8 cellular contexts compared by ENCODE assay signal in genomic region chr14:31207746-31208545, GRCh38. TPM values are rescaled to one million over a fixed set of nuclear protein-coding genes. Genes with fewer than 3 reads are reported as not detected.
A peak's percentile ranks its signal among the peaks of the same experiment; 100 is the strongest.
DNase-seq lines count a peak whose midpoint lies in the region; ATAC-seq and TF ChIP-seq lines count a peak whose summit lies in the region.

HECTD1 (minus strand) TSS chr14:31207793; CDS start chr14:31205936, 1,857 bp downstream.

- peaks cover 8% of the 10 kb centered on the region for H4K20me1 ChIP-seq in IMR-90 (ENCODE audit: insufficient read depth, low read length)
- H4K20me1 ChIP-seq in PC-3 (ENCODE audit: low read length): peaks cover 19% of the 10 kb centered on the region

- peak within 1 kb of the TSS; percentile 33; the same call in 1 of the 2 replicates for H2AK5ac ChIP-seq in IMR-90 (ENCODE audit: low read depth, low read length)

- H3K27me3 ChIP-seq in IMR-90 (ENCODE audit: control insufficient read depth, insufficient read depth, low read length) (no peaks in the 10 kb centered on the region), PC-3 (ENCODE audit: low read length) (no peaks in the 10 kb centered on the region), esophagus (ENCODE audit: control insufficient read depth in 1 of 2, insufficient read depth in 2 of 2, low read length in 2 of 2) (no peaks in the 10 kb centered on the region), muscle layer of duodenum (ENCODE audit: low read depth, low read length) (no peaks in the 10 kb centered on the region)

- no peaks in the 10 kb centered on the region for H3K9me2 ChIP-seq in PC-3 (replicated peaks; ENCODE audit: low read length)

- POLR2A ChIA-PET in IMR-90 (lab: Charles Lee; ENCODE audit: unreplicated experiment) (interaction anchor here (0.5 to 0.8 kb wide), 4 partner anchors 13 to 526 kb away, joined by 3 to 6 read pairs (median 4); no protein-coding TSS in a partner anchor), PC-3 (lab: Charles Lee; ENCODE audit: unreplicated experiment) (interaction anchor here (0.6 to 1.4 kb wide), 9 partner anchors 21 to 692 kb away, joined by 3 to 6 read pairs (median 3); no protein-coding TSS in a partner anchor)

- peak; percentile 67 for ATAC-seq in GM21529 (IDR thresholded peaks at IDR 0.05; ENCODE audit: unreplicated experiment)
- peak; percentile 95 for ATAC-seq in IMR-90 (ENCODE audit: low read depth)
- ATAC-seq in PC-3: peak; percentile 81

- peaks cover 2% of the 10 kb centered on the region; the same call in 1 of the 2 replicates for H3K4me1 ChIP-seq in IMR-90 (ENCODE audit: control insufficient read depth, insufficient read depth, low read length)
- peaks cover 17% of the 10 kb centered on the region for H3K4me1 ChIP-seq in PC-3 (ENCODE audit: insufficient read depth, low read length)
- no peaks in the 10 kb centered on the region for H3K4me1 ChIP-seq in esophagus (ENCODE audit: control insufficient read depth in 2 of 2, insufficient read depth in 2 of 2, low read length in 1 of 2)
- peaks cover 0 to 10% of the 10 kb centered on the region in 2 donors for H3K4me1 ChIP-seq in muscle layer of duodenum (ENCODE audit: control insufficient read depth in 1 of 2, insufficient read depth in 2 of 2, low read length in 2 of 2)

- DNase-seq in DMS53 (lab: John Stamatoyannopoulos, UW): peak; percentile 91
- DNase-seq in IMR-90: peak; percentile 84
- peak; percentile 93 for DNase-seq in PC-3
- peak; percentile 89 for DNase-seq in activated T-cell treated with anti-CD3 and anti-CD28 coated beads for 48 hours (ENCODE audit: low read depth)
- DNase-seq in stimulated activated CD8-positive, alpha-beta memory T cell treated with anti-CD3 and anti-CD28 coated beads, Interleukin-7, amount 100 ng/mL, for 4 hours (ENCODE audit: low read depth in 2 of 2): peak; percentile 77 to 85

- H2BK120ac ChIP-seq in IMR-90 (ENCODE audit: low read depth, low read length): peak within 1 kb of the TSS; percentile 96

- H2BK20ac ChIP-seq in IMR-90 (ENCODE audit: low read depth, low read length): peak within 1 kb of the TSS; percentile 60

- H4K91ac ChIP-seq in IMR-90 (ENCODE audit: insufficient read depth, low read depth, low read length): peak within 1 kb of the TSS; percentile 98

- peak within 1 kb of the TSS; percentile 93 for H3K9ac ChIP-seq in IMR-90 (ENCODE audit: low read depth, low read length)
- H3K9ac ChIP-seq in PC-3 (ENCODE audit: low read length): peak within 1 kb of the TSS; percentile 99

- TF ChIP-seq POLR2A in IMR-90 (IDR thresholded peaks at IDR 0.05; ENCODE audit: low read depth, low read length): peak; percentile 45; the same call in 1 of the 2 replicates

- in situ Hi-C loops in IMR-90 (cut with MboI; ENCODE audit: low sequenced_read_pairs): no loop called here

- WGBS in IMR-90 (ENCODE audit: extremely low coverage in 2 of 2, insufficient read length in 1 of 2), 2 experiments: 0% methylated on average over 41 of the region's 79 CpGs; no CpG with 5 or more reads in 1 of the 2 experiments
- 0% methylated on average over 48 to 79 of the region's 79 CpGs for whole genome bisulfite sequencing in esophagus, 2 donors

- H3K56ac ChIP-seq in IMR-90 (ENCODE audit: extremely low read depth, insufficient read depth, low read length): peak within 1 kb of the TSS; percentile 88

- H2AFZ ChIP-seq in IMR-90 (replicated peaks; ENCODE audit: low read length, poor library complexity) (peak within 1 kb of the TSS; percentile 97), PC-3 (ENCODE audit: low read length) (peak within 1 kb of the TSS; percentile 80)

- peak within 1 kb of the TSS; percentile 75; the same call in 2 of the 3 replicates for H2BK15ac ChIP-seq in IMR-90 (ENCODE audit: low read depth, low read length)

- H3F3A ChIP-seq in PC-3 (ENCODE audit: low read length, unreplicated experiment): no peaks in the 10 kb centered on the region

- CTCF ChIA-PET in IMR-90 (lab: Yijun Ruan, JAX): interaction anchor here (0.6 to 1.4 kb wide), 10 partner anchors 12 to 135 kb away, joined by 3 to 5 read pairs (median 3); no protein-coding TSS in a partner anchor
- CTCF ChIA-PET in PC-3 (lab: Charles Lee): interaction anchor here (0.7 to 1.6 kb wide), 9 partner anchors 11 to 241 kb away, joined by 3 to 8 read pairs (median 5); no protein-coding TSS in a partner anchor

- intact Hi-C loops in IMR-90 (cut with micrococcal nuclease) (loop anchor here (1.0 to 10.0 kb wide), 5 partner anchors 54 to 223 kb away; no protein-coding TSS in a partner anchor), PC-3 (cut with micrococcal nuclease) (loop anchor here (1.0 to 10.0 kb wide), 5 partner anchors 20 to 247 kb away; partner anchors contain the start of gene DTD2)

- peak within 1 kb of the TSS; percentile 82 to 95 for H4K8ac ChIP-seq in IMR-90 (ENCODE audit: low read depth in 2 of 2, low read length in 2 of 2)

- H2AK9ac ChIP-seq in IMR-90 (replicated peaks; ENCODE audit: low read depth, low read length, poor library complexity): peak within 1 kb of the TSS; percentile 99

- peak within 1 kb of the TSS; percentile 87 for H3K4me3 ChIP-seq in IMR-90 (ENCODE audit: insufficient read depth, low read depth, low read length)
- peak within 1 kb of the TSS; percentile 75 for H3K4me3 ChIP-seq in PC-3 (ENCODE audit: low read length)
- peak within 1 kb of the TSS; percentile 88 to 99 for H3K4me3 ChIP-seq in esophagus (ENCODE audit: low read depth in 1 of 2, low read length in 2 of 2)
- H3K4me3 ChIP-seq in muscle layer of duodenum (ENCODE audit: low read depth in 1 of 2, low read length in 2 of 2): peak within 1 kb of the TSS; percentile 79 to 91

- H2BK5ac ChIP-seq in IMR-90 (ENCODE audit: low read depth, low read length, poor library complexity, severe bottlenecking): peak within 1 kb of the TSS; percentile 98

- H3K9me3 ChIP-seq in IMR-90 (ENCODE audit: control insufficient read depth, insufficient read depth, low read length) (no peaks in the 10 kb centered on the region), PC-3 (ENCODE audit: low read length) (no peaks in the 10 kb centered on the region), esophagus (ENCODE audit: control insufficient read depth in 2 of 2, insufficient read depth in 1 of 2, low read depth in 1 of 2, low read length in 1 of 2) (no peaks in the 10 kb centered on the region), muscle layer of duodenum (ENCODE audit: control insufficient read depth in 1 of 2, low read length in 2 of 2) (no peaks in the 10 kb centered on the region)

- H3K79me1 ChIP-seq in IMR-90 (ENCODE audit: low read depth in 1 of 2, low read length in 2 of 2): peaks cover 2 to 15% of the 10 kb centered on the region in 2 experiments; a peak in 2 of 4 replicates

- peak within 1 kb of the TSS; percentile 96 for H3K4me2 ChIP-seq in IMR-90 (ENCODE audit: low read depth, low read length)
- H3K4me2 ChIP-seq in PC-3 (ENCODE audit: low read length): peak within 1 kb of the TSS; percentile 91

- H3K9me1 ChIP-seq in IMR-90 (ENCODE audit: insufficient read depth, low read length): peaks cover 8% of the 10 kb centered on the region; the same call in 1 of the 2 replicates

- peak within 1 kb of the TSS; percentile 88 for H3K18ac ChIP-seq in IMR-90 (ENCODE audit: low read depth, low read length)

- H3K79me2 ChIP-seq in PC-3 (ENCODE audit: low read length): peaks cover 46% of the 10 kb centered on the region

- peak within 1 kb of the TSS; percentile 98 for H3K27ac ChIP-seq in IMR-90 (ENCODE audit: insufficient read depth, low read length)
- H3K27ac ChIP-seq in PC-3 (ENCODE audit: low read length): peak within 1 kb of the TSS; percentile 93
- H3K27ac ChIP-seq in esophagus (ENCODE audit: low read depth in 2 of 2, low read length in 1 of 2): peak within 1 kb of the TSS; percentile 99 to 100
- H3K27ac ChIP-seq in muscle layer of duodenum (ENCODE audit: low read length): peak within 1 kb of the TSS; percentile 98

- dilution Hi-C loops in IMR-90 (cut with HindIII; ENCODE audit: low sequenced_read_pairs, unreplicated experiment): no loop called here

- peak; percentile 69 for TF ChIP-seq RAD21 in IMR-90 (IDR thresholded peaks at IDR 0.05; ENCODE audit: low read length)

- peak within 1 kb of the TSS; percentile 98 for H4K5ac ChIP-seq in IMR-90 (ENCODE audit: low read depth, low read length)

- H3K14ac ChIP-seq in IMR-90 (replicated peaks; ENCODE audit: low read depth, low read length): peak within 1 kb of the TSS; percentile 87

- TF ChIP-seq CTCF in IMR-90 (conservative IDR thresholded peaks at IDR 0.05; ENCODE audit: low read depth, low read length): peak; percentile 96
- peak; percentile 71 for TF ChIP-seq CTCF in PC-3 (conservative IDR thresholded peaks at IDR 0.05; ENCODE audit: low read depth, low read length)

- peak within 1 kb of the TSS; percentile 93 for H3K4ac ChIP-seq in IMR-90 (ENCODE audit: low read depth, low read length)

- no peaks in the 10 kb centered on the region for H3K36me3 ChIP-seq in IMR-90 (ENCODE audit: control insufficient read depth, insufficient read depth, low read length)
- peaks cover 11% of the 10 kb centered on the region for H3K36me3 ChIP-seq in PC-3 (ENCODE audit: low read depth, low read length)
- H3K36me3 ChIP-seq in esophagus (ENCODE audit: control insufficient read depth in 2 of 2, insufficient read depth in 2 of 2, low read length in 1 of 2): no peaks in the 10 kb centered on the region
- peaks cover 0 to 16% of the 10 kb centered on the region in 2 donors for H3K36me3 ChIP-seq in muscle layer of duodenum (ENCODE audit: control insufficient read depth in 1 of 2, insufficient read depth in 2 of 2, low read length in 2 of 2)

- H3K23ac ChIP-seq in IMR-90 (ENCODE audit: low read depth, low read length): peak within 1 kb of the TSS; percentile 88

- no TSS peak for BruUV-seq in IMR-90 (replicated peaks; lab: Mats Ljungman, UMichigan)
- BruUV-seq in PC-3 (replicated peaks; lab: Mats Ljungman, UMichigan): TSS peak; percentile 95

TF ChIP-seq in IMR-90, 13 proteins besides CTCF, POLR2A, EP300 and RAD21 (continues in another document):
- TF ChIP-seq RFX5 (IDR thresholded peaks at IDR 0.05; ENCODE audit: low read depth, low read length) (no peak), SMC3 (IDR thresholded peaks at IDR 0.05; ENCODE audit: low read depth, low read length) (no peak; the same call in 1 of the 2 replicates), NFE2L2 (IDR thresholded peaks at IDR 0.05; ENCODE audit: low read depth, low read length) (no peak), CHD1 (IDR thresholded peaks at IDR 0.05; ENCODE audit: low read depth, low read length) (no peak), FOS (IDR thresholded peaks at IDR 0.05; ENCODE audit: low read depth, low read length) (no peak)

RNA-seq across cellular contexts. Expression of gene HECTD1, which starts in this region (rescaled TPM):
- 222 and 228 TPM in 2 replicates for total RNA-seq in IMR-90 (2012; rRNA removed)
- polyA plus RNA-seq in IMR-90 (2012; rRNA removed): 48.5 and 48.8 TPM in 2 replicates
- 7.8 and 13.6 TPM in 2 replicates for polyA plus RNA-seq in IMR-90 (2012; cell fraction: cytosol; rRNA removed)
- polyA plus RNA-seq in IMR-90 (2012; cell fraction: nucleus; rRNA removed; ENCODE audit: low replicate concordance): 22.3 and 106 TPM in 2 replicates
- 152 and 214 TPM in 2 replicates for total RNA-seq in PC-3 (2014; rRNA removed)
- 100 to 1,000 TPM in 1 of 2 donors, 10 to 100 TPM in 1; 90.0 to 140 TPM for polyA plus RNA-seq in esophagus

Comparison
In these comparisons a context has a peak if more than half of its experiments do, and no peak if none do; other contexts are left out.
1. Peak in every context shown above with its lines: DNase-seq, ATAC-seq, H3K4me3 ChIP-seq and H3K27ac ChIP-seq.